1 cellular context compared by ENCODE assay signal in genomic region chr2:156466739-156467405, GRCh38.
TF ChIP-seq lines count a peak whose summit lies in the region.

No MANE protein-coding gene starts in this region.

TF ChIP-seq in H1, 55 proteins besides CTCF, POLR2A, EP300 and RAD21:
- TF ChIP-seq SIX5 (IDR thresholded peaks at IDR 0.05; ENCODE audit: low read depth, low read length), result no peak
- TF ChIP-seq ATF3 (IDR thresholded peaks at IDR 0.05; ENCODE audit: insufficient read depth, low read depth, low read length), result no peak
- TF ChIP-seq ASH2L (IDR thresholded peaks at IDR 0.05; ENCODE audit: low read length), result no peak
- TF ChIP-seq FOSL1 (IDR thresholded peaks at IDR 0.05; ENCODE audit: insufficient read depth, low read depth, low read length), result no peak
- TF ChIP-seq CTBP2 (IDR thresholded peaks at IDR 0.05; ENCODE audit: borderline replicate concordance, insufficient read depth, insufficient read length, low read length), result no peak
TF ChIP-seq in H1: peak in this region for 0.
